In genomic region chr20:50438986-50439407, GRCh38 we compare ENCODE assay signal across 1 cellular context.
TF ChIP-seq lines count a peak whose summit lies in the region.

No MANE protein-coding gene starts in this region.

TF ChIP-seq in A549, 52 proteins besides CTCF, POLR2A, EP300 and RAD21 (continued from another document):
- peak; percentile 74 for TF ChIP-seq MAX (IDR thresholded peaks at IDR 0.05)
- TF ChIP-seq USF2 (IDR thresholded peaks at IDR 0.05), result no peak
- no peak for TF ChIP-seq ESRRA (IDR thresholded peaks at IDR 0.05; ENCODE audit: borderline replicate concordance, low read length)
- no peak for TF ChIP-seq RCOR1 (IDR thresholded peaks at IDR 0.05; ENCODE audit: low read depth, low read length)
- TF ChIP-seq ATOH8 (CRISPR knock-in tag; IDR thresholded peaks at IDR 0.05; ENCODE audit: low read depth), result no peak
- no peak for TF ChIP-seq MAFK (IDR thresholded peaks at IDR 0.05; ENCODE audit: partially characterized antibody)
- no peak for TF ChIP-seq PHF8 (IDR thresholded peaks at IDR 0.05; ENCODE audit: borderline replicate concordance, low read depth)
- TF ChIP-seq GATA3 (IDR thresholded peaks at IDR 0.05; ENCODE audit: borderline replicate concordance), result peak; percentile 46; the same call in 1 of the 2 replicates
- TF ChIP-seq JUNB (IDR thresholded peaks at IDR 0.05), result peak; percentile 56
- no peak for TF ChIP-seq CHD4 (IDR thresholded peaks at IDR 0.05; ENCODE audit: borderline replicate concordance)
- no peak for TF ChIP-seq REST (IDR thresholded peaks at IDR 0.05)
